ENCODE assay signal across 19 cellular contexts in the genomic region with DNA sequence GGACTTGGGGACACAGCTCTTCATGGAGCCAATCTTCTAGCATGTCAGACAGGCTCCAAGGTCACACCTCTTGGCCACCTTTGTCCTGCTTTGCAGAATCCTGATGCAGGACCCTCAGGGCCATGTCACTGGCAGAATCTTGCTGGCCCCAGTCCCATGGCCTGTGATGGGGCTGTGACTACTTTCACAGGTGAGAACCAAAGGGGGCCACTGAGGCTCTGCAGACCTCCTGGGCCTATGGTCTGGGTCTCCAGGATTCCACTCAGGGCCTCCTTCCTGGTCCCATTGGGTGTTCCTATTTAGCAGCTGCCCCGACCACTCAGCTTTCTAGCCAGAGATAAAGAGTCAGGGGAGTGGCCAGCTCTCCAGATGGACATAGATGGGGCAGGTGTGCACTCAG.
DNase-seq lines count a peak whose midpoint lies in the region; ATAC-seq and TF ChIP-seq lines count a peak whose summit lies in the region.
"Had no signal": no experiment of that assay in that cellular context is flagged by ENCODE, and none has a peak within 500 bp of the region (broad histone marks: within the 10 kb centered on the region; RNA-seq: fewer than 3 reads in every experiment).

No MANE protein-coding gene starts in this region.

- H3K4me1 ChIP-seq in HEK293 (ENCODE audit: control insufficient read depth, insufficient read depth, low read length) (no peaks in the 10 kb centered on the region), RWPE2 (ENCODE audit: insufficient read depth, poor library complexity, severe bottlenecking) (no peaks in the 10 kb centered on the region)
- H3K4me1 ChIP-seq: BLaER1 had no signal

- no peaks in the 10 kb centered on the region for H3K36me3 ChIP-seq in HEK293 (ENCODE audit: control insufficient read depth in 2 of 2, insufficient read depth in 1 of 2, low read length in 2 of 2)
- no peaks in the 10 kb centered on the region for H3K36me3 ChIP-seq in RWPE2 (ENCODE audit: low read depth)
- H3K36me3 ChIP-seq: BLaER1 had no signal

- no peaks in the 10 kb centered on the region for H3K9me3 ChIP-seq in HEK293 (ENCODE audit: control insufficient read depth, insufficient read depth, low read depth, low read length)
- no peaks in the 10 kb centered on the region for H3K9me3 ChIP-seq in RWPE2 (ENCODE audit: severe bottlenecking)

- H3K4me3 ChIP-seq in HEK293 (ENCODE audit: low read depth, low read length) (no peak overlapping the region), RWPE2 (ENCODE audit: severe bottlenecking) (no peak overlapping the region)
- H3K4me3 ChIP-seq: BLaER1, GM12878, GM23338 had no signal

- peak; percentile 34 for DNase-seq in RWPE2 (ENCODE audit: low spot score)
- DNase-seq in sciatic nerve (ENCODE audit: low spot score) = peak; percentile 6
- DNase-seq in activated T-cell treated with anti-CD3 and anti-CD28 coated beads for 4 hours = no peak
- DNase-seq in NCI-H146 treated with DMSO at 0.1 percent for 48 hours (lab: John Stamatoyannopoulos, UW; ENCODE audit: unreplicated experiment) = no peak
- no peak for DNase-seq in NCI-H146 (lab: John Stamatoyannopoulos, UW)
- DNase-seq: CD4-positive, alpha-beta T cell; CD8-positive, alpha-beta memory T cell; DMS 273 treated with DMSO at 0.1 percent for 48 hours; DMS79; EL; GDM1; H9; HFFc6 had no signal

- H3K27me3 ChIP-seq in RWPE2 (ENCODE audit: insufficient read depth, poor library complexity, severe bottlenecking) = no peaks in the 10 kb centered on the region
- H3K27me3 ChIP-seq: BLaER1 had no signal

- POLR2A ChIA-PET in HEK293 (lab: Yijun Ruan, JAX) = no interaction called here

- TF ChIP-seq CTCF in HEK293 (tag by site-specific recombination; IDR thresholded peaks at IDR 0.05) (no peak), RWPE2 (IDR thresholded peaks at IDR 0.05; ENCODE audit: poor library complexity, severe bottlenecking) (no peak)

- CTCF ChIA-PET in HEK293 (lab: Yijun Ruan, JAX) = no interaction called here

- ATAC-seq in RWPE2 (ENCODE audit: low read depth) (no peak), sciatic nerve (no peak)
- ATAC-seq: GM12878, GM23338, HCT116 had no signal

- intact Hi-C loops in sciatic nerve (cut with DNase I) = no loop called here

- no peak overlapping the region for H3K27ac ChIP-seq in HEK293 (ENCODE audit: extremely low read depth, low read depth, low read length)
- H3K27ac ChIP-seq in RWPE2 (ENCODE audit: poor library complexity, severe bottlenecking) = no peak overlapping the region
- H3K27ac ChIP-seq: BLaER1, C4-2B had no signal

TF ChIP-seq in HEK293, 187 proteins besides CTCF, POLR2A, EP300 and RAD21:
- no peak for TF ChIP-seq ZNF544 (tag by site-specific recombination; IDR thresholded peaks at IDR 0.05)
- peak; percentile 78; the same call in 1 of the 2 replicates for TF ChIP-seq ZNF701 (tag by site-specific recombination; IDR thresholded peaks at IDR 0.05)
TF ChIP-seq in HEK293: peak in this region for 1.

Comparison
In these comparisons a context has a peak if more than half of its experiments do, and no peak if none do; other contexts are left out.
1. DNase-seq: peak in RWPE2 (single experiment) and sciatic nerve (single experiment); none in activated T-cell treated with anti-CD3 and anti-CD28 coated beads for 4 hours (single experiment), NCI-H146 treated with DMSO at 0.1 percent for 48 hours (single experiment) and NCI-H146 (single experiment).